In the genomic region with DNA sequence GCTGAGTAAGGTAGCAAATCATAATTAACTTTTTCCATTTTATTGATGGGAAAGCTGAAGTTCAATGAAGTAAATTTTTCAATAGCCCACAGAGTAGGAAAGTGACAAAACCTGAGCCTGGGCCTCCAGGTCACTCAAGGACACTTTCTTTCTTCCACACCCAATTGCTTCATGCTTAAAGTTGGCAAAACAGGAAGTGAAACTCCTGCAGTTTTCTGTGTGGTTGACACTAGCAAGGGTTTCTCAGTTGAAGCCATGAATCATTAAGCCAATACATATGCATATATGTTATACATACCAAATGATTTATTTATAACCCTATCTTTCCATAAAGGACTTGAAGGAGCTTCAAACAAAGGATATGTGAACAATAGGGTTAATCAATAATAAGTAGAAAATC, we compare ENCODE assay signal across 9 cellular contexts. TPM values are rescaled to one million over a fixed set of nuclear protein-coding genes. Genes with fewer than 3 reads are reported as not detected.
DNase-seq lines count a peak whose midpoint lies in the region; ATAC-seq, FAIRE-seq and TF ChIP-seq lines count a peak whose summit lies in the region.
"Had no signal": no experiment of that assay in that cellular context is flagged by ENCODE, and none has a peak within 500 bp of the region (broad histone marks: within the 10 kb centered on the region; RNA-seq: fewer than 3 reads in every experiment).

No MANE protein-coding gene starts in this region.

- no peaks in the 10 kb centered on the region for H3K9me3 ChIP-seq in endothelial cell of umbilical vein (replicated peaks; ENCODE audit: control insufficient read depth, insufficient read depth, low read length)

- peaks cover 11 to 25% of the 10 kb centered on the region in 2 experiments for H3K36me3 ChIP-seq in endothelial cell of umbilical vein (ENCODE audit: control insufficient read depth in 2 of 2, extremely low read depth in 1 of 2, insufficient read depth in 2 of 2, low read length in 2 of 2)

- TF ChIP-seq CTCF in GM12865 (IDR thresholded peaks at IDR 0.05; ENCODE audit: insufficient read depth, low read depth, low read length, missing control alignments) (no peak), HL-60 (IDR thresholded peaks at IDR 0.05; ENCODE audit: insufficient read depth, low read length) (no peak), endothelial cell of umbilical vein (IDR thresholded peaks at IDR 0.05; ENCODE audit: extremely low read depth in 1 of 2, insufficient read depth in 1 of 2, low read depth in 1 of 2, low read length in 2 of 2) (no peak)

- no peaks in the 10 kb centered on the region for H3K27me3 ChIP-seq in HL-60 (ENCODE audit: insufficient read depth, poor library complexity, severe bottlenecking)
- H3K27me3 ChIP-seq in endothelial cell of umbilical vein (ENCODE audit: control insufficient read depth in 2 of 2, insufficient read depth in 2 of 2, low read length in 2 of 2): no peaks in the 10 kb centered on the region

- DNase-seq in GM12865 (ENCODE audit: low read depth) (peak; percentile 73), HL-60 (ENCODE audit: low read depth in 1 of 2, low spot score in 1 of 2) (peak; percentile 82 to 92), endothelial cell of umbilical vein (ENCODE audit: low read depth, low spot score) (peak; percentile 54), HEK293T (ENCODE audit: extremely low spot score) (no peak), NCI-H1930 (lab: John Stamatoyannopoulos, UW) (no peak), NCI-H345 (lab: John Stamatoyannopoulos, UW) (no peak), islet precursor cell (no peak)

- BruUV-seq in endothelial cell of umbilical vein (replicated peaks; lab: Mats Ljungman, UMichigan): no TSS peak

- dilution Hi-C loops in endothelial cell of umbilical vein (cut with MboI; ENCODE audit: extremely low pct_ligation_motif_present, low sequenced_read_pairs): no loop called here

- FAIRE-seq in endothelial cell of umbilical vein (lab: Jason Lieb, UNC): peak; percentile 49

- no peak overlapping the region for H3K9ac ChIP-seq in endothelial cell of umbilical vein (replicated peaks; ENCODE audit: extremely low read depth, insufficient read depth, low read length)

- H2AFZ ChIP-seq in endothelial cell of umbilical vein (ENCODE audit: low read depth, low read length): no peak overlapping the region

- H3K4me2 ChIP-seq in endothelial cell of umbilical vein (ENCODE audit: insufficient read depth, low read length): no peak overlapping the region

- intact Hi-C loops in endothelial cell of umbilical vein (cut with micrococcal nuclease): loop anchor here (5.0 kb wide), 1 partner anchor 41 kb away; no protein-coding TSS in a partner anchor

- peaks cover 28% of the 10 kb centered on the region for H3K4me1 ChIP-seq in endothelial cell of umbilical vein (ENCODE audit: control insufficient read depth, extremely low read depth, insufficient read depth, low read length)

- ATAC-seq in GM21528 (IDR thresholded peaks at IDR 0.05; ENCODE audit: low FRiP score, unreplicated experiment): peak; percentile 100
- ATAC-seq: HCT116 had no signal

- H3K27ac ChIP-seq in HL-60 (replicated peaks): peak overlapping the region; percentile 78
- no peak overlapping the region for H3K27ac ChIP-seq in endothelial cell of umbilical vein (ENCODE audit: insufficient read depth, low read depth, low read length)

- no peak for TF ChIP-seq POLR2A in endothelial cell of umbilical vein (IDR thresholded peaks at IDR 0.05; ENCODE audit: low read depth, low read length)

- H3K9me1 ChIP-seq in endothelial cell of umbilical vein (replicated peaks; ENCODE audit: control insufficient read depth, extremely low read depth, insufficient read depth, low read length): no peaks in the 10 kb centered on the region

- CTCF ChIA-PET in endothelial cell of umbilical vein (lab: Charles Lee): interaction anchor here (1.2 kb wide), 1 partner anchor 40 kb away, joined by 6 read pairs; no protein-coding TSS in a partner anchor
- CTCF ChIA-PET in HEK293T (lab: Yijun Ruan, JAX): no interaction called here

- peaks cover 3% of the 10 kb centered on the region for H4K20me1 ChIP-seq in endothelial cell of umbilical vein (replicated peaks; ENCODE audit: control insufficient read depth, extremely low read depth, insufficient read depth, low read length)

- peaks cover 2% of the 10 kb centered on the region for H3K79me2 ChIP-seq in endothelial cell of umbilical vein (ENCODE audit: control insufficient read depth, insufficient read depth, low read length)

- H3K4me3 ChIP-seq in GM12865 (ENCODE audit: low read depth, low read length) (no peak overlapping the region), HL-60 (replicated peaks; ENCODE audit: insufficient read depth, low read length) (no peak overlapping the region), endothelial cell of umbilical vein (replicated peaks in 1 of 3; ENCODE audit: insufficient read depth in 1 of 3, low read depth in 1 of 3, low read length in 3 of 3) (no peak overlapping the region)

- POLR2A ChIA-PET in endothelial cell of umbilical vein (lab: Charles Lee): no interaction called here
- POLR2A ChIA-PET in HEK293T (lab: Yijun Ruan, JAX): no interaction called here

TF ChIP-seq in endothelial cell of umbilical vein, 7 proteins besides CTCF, POLR2A, EP300 and RAD21:
- no peak for TF ChIP-seq JUN (IDR thresholded peaks at IDR 0.05; ENCODE audit: borderline replicate concordance, insufficient read depth, insufficient read length, low read depth)
- no peak for TF ChIP-seq EZH2 (IDR thresholded peaks at IDR 0.05; ENCODE audit: borderline replicate concordance, low read depth, low read length, severe bottlenecking)
- no peak for TF ChIP-seq POLR2AphosphoS5 (IDR thresholded peaks at IDR 0.05; ENCODE audit: insufficient read depth, low read depth, low read length)

TF ChIP-seq in HEK293T, 16 proteins besides CTCF, POLR2A, EP300 and RAD21:
- TF ChIP-seq SP1 (IDR thresholded peaks at IDR 0.05): no peak
- TF ChIP-seq LEF1 (IDR thresholded peaks at IDR 0.05; ENCODE audit: borderline replicate concordance): no peak
- no peak for TF ChIP-seq TARDBP (IDR thresholded peaks at IDR 0.05)
- TF ChIP-seq FOXM1 (IDR thresholded peaks at IDR 0.05; ENCODE audit: borderline replicate concordance): no peak
- TF ChIP-seq SUZ12 (IDR thresholded peaks at IDR 0.05): no peak
- TF ChIP-seq L3MBTL2 (conservative IDR thresholded peaks at IDR 0.05): no peak
- TF ChIP-seq, protein P1, sequence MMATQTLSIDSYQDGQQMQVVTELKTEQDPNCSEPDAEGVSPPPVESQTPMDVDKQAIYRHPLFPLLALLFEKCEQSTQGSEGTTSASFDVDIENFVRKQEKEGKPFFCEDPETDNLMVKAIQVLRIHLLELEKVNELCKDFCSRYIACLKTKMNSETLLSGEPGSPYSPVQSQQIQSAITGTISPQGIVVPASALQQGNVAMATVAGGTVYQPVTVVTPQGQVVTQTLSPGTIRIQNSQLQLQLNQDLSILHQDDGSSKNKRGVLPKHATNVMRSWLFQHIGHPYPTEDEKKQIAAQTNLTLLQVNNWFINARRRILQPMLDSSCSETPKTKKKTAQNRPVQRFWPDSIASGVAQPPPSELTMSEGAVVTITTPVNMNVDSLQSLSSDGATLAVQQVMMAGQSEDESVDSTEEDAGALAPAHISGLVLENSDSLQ (IDR thresholded peaks at IDR 0.05): no peak
- no peak for TF ChIP-seq ZNF384 (IDR thresholded peaks at IDR 0.05)
- no peak for TF ChIP-seq FOXK2 (IDR thresholded peaks at IDR 0.05)
- no peak for TF ChIP-seq FOXA1 (IDR thresholded peaks at IDR 0.05)

RNA-seq across cellular contexts. Expression of a gene that starts 13.9 kb away (rescaled TPM):
- 38.6 and 41.7 TPM in 2 replicates for total RNA-seq in endothelial cell of umbilical vein
- polyA plus RNA-seq in endothelial cell of umbilical vein: 12.2 and 18.2 TPM in 2 replicates
- 16.1 and 19.1 TPM in 2 replicates for polyA plus RNA-seq in endothelial cell of umbilical vein (2011; cell fraction: cytosol; rRNA removed)
- 30.1 and 34.2 TPM in 2 replicates for polyA plus RNA-seq in endothelial cell of umbilical vein (2011; cell fraction: nucleus; rRNA removed)
- polyA plus RNA-seq in endothelial cell of umbilical vein (2012): 54.5 and 73.1 TPM in 2 replicates
- 68.9 and 82.9 TPM in 2 replicates for polyA minus RNA-seq in endothelial cell of umbilical vein
- 1.9 TPM for polyA minus RNA-seq in endothelial cell of umbilical vein (2011; cell fraction: cytosol; rRNA and poly(A)+ RNA removed)
- polyA minus RNA-seq in endothelial cell of umbilical vein (2011; cell fraction: nucleus; rRNA and poly(A)+ RNA removed): 150 and 185 TPM in 2 replicates

Comparison
In these comparisons a context has a peak if more than half of its experiments do, and no peak if none do; other contexts are left out.
1. DNase-seq: peak in GM12865 (single experiment), HL-60 (2 of 2) and endothelial cell of umbilical vein (single experiment); none in HEK293T (single experiment), NCI-H1930 (0 of 2), NCI-H345 (single experiment) and islet precursor cell (single experiment).